26 cellular contexts compared by ENCODE assay signal in the genomic region with DNA sequence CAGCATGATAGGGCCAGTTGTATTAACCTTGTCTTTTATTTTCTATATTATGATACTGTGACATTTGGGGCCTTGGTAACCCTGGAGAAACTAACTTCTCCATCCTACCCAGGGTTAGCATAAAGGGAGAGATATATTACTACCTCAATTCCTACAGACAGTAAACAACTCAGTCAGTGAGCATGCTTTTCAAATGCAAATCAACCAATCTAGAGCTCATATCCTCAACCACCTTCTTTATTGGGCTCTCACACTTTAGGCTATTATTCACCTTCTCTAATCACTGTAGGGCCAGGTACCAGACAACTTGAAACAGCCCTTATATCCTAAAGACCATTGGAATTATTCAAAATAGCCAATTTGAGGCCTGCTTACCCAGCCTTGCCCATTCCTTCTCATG.
"Had no signal": no experiment of that assay in that cellular context is flagged by ENCODE, and none has a peak within 500 bp of the region (broad histone marks: within the 10 kb centered on the region; RNA-seq: fewer than 3 reads in every experiment).

No MANE protein-coding gene starts in this region.

- H3K9me3 ChIP-seq: adrenal gland, body of pancreas, colonic mucosa had no signal

- H3K27me3 ChIP-seq: adrenal gland, body of pancreas, cardiac muscle cell, colonic mucosa, dorsolateral prefrontal cortex had no signal

- H3K36me3 ChIP-seq: adrenal gland, cardiac muscle cell, colonic mucosa had no signal

- H3K4me3 ChIP-seq: adrenal gland, body of pancreas, cardiac muscle cell, colonic mucosa, dorsolateral prefrontal cortex had no signal

- H3K4me1 ChIP-seq: adrenal gland, body of pancreas, colonic mucosa had no signal

- DNase-seq: activated B cell treated with CpG ODN at 0.5 μM for 24 hours; activated CD4-positive, alpha-beta T cell treated with anti-CD3 and anti-CD28 coated beads for 48 hours; activated CD4-positive, alpha-beta T cell treated with anti-CD3 and anti-CD28 coated beads, Interleukin-2, amount 50 U/mL, for 1 hour; activated CD4-positive, alpha-beta T cell treated with anti-CD3 and anti-CD28 coated beads, Interleukin-2, amount 50 U/mL, for 48 hours; activated CD8-positive, alpha-beta memory T cell treated with anti-CD3 and anti-CD28 coated beads for 24 hours; activated CD8-positive, alpha-beta T cell treated with anti-CD3 and anti-CD28 coated beads for 36 hours; activated effector memory CD4-positive, alpha-beta T cell treated with anti-CD3 and anti-CD28 coated beads, Interleukin-2, amount 50 U/mL, for 16 hours; activated naive CD4-positive, alpha-beta T cell treated with anti-CD3 and anti-CD28 coated beads for 36 hours; activated naive CD8-positive, alpha-beta T cell treated with anti-CD3 and anti-CD28 coated beads for 36 hours; activated naive CD8-positive, alpha-beta T cell treated with anti-CD3 and anti-CD28 coated beads, Interleukin-2, amount 50 U/mL, for 24 hours; activated T-cell treated with anti-CD3 and anti-CD28 coated beads, Interleukin-2, amount 50 U/mL, for 4 hours; adrenal gland; amygdala; aorta; body of pancreas; central memory CD4-positive, alpha-beta T cell; cerebellar nuclear complex; colonic mucosa; dorsolateral prefrontal cortex; effector memory CD4-positive, alpha-beta T cell; endodermal cell; foreskin fibroblast; head of caudate nucleus; T-helper 2 cell had no signal

- H3K27ac ChIP-seq: adrenal gland, body of pancreas, cardiac muscle cell, colonic mucosa, dorsolateral prefrontal cortex, VCaP had no signal
